Comparison of ENCODE assay signal across 14 cellular contexts in genomic region chr2:187934236-187934635, GRCh38.
"Had no signal": no experiment of that assay in that cellular context is flagged by ENCODE, and none has a peak within 500 bp of the region (broad histone marks: within the 10 kb centered on the region; RNA-seq: fewer than 3 reads in every experiment).

No MANE protein-coding gene starts in this region.

- H3K9me3 ChIP-seq: mucosa of descending colon, right atrium auricular region, testis had no signal

- H3K36me3 ChIP-seq: heart left ventricle, right atrium auricular region had no signal

- H3K4me3 ChIP-seq: dorsolateral prefrontal cortex, heart left ventricle, mucosa of descending colon, right atrium auricular region, testis had no signal

- ATAC-seq: esophagus mucosa; mucosa of descending colon; natural killer cell; stimulated activated naive B cell treated with anti-CD40 and anti-IgM and Interleukin-4, amounts not matched to agents 10 μg/mL and 1 μg/mL and 100 μg/mL, for 72 hours; stimulated activated naive CD8-positive, alpha-beta T cell treated with anti-CD3 and anti-CD28 coated beads, Interleukin-15, amount 100 ng/mL, for 72 hours had no signal

- H3K27me3 ChIP-seq: heart left ventricle, right atrium auricular region, testis had no signal

- H3K27ac ChIP-seq: dorsolateral prefrontal cortex, heart left ventricle, testis had no signal

- H3K4me1 ChIP-seq: right atrium auricular region, testis had no signal

- DNase-seq: dorsolateral prefrontal cortex; effector CD8-positive, alpha-beta T cell; heart left ventricle; hypothalamus; kidney glomerular epithelial cell; mucosa of descending colon; natural killer cell; stimulated activated CD4-positive, alpha-beta T cell treated with anti-CD3 and anti-CD28 coated beads, Interleukin-2, amount 100 ng/mL, for 24 hours; stimulated activated CD4-positive, alpha-beta T cell treated with anti-CD3 and anti-CD28 coated beads, Interleukin-4, amount 100 ng/mL, for 4 hours; stimulated activated naive B cell treated with anti-CD40 and anti-IgM and Interleukin-4, amounts not matched to agents 10 μg/mL and 1 μg/mL and 100 μg/mL, for 72 hours; stimulated activated naive CD8-positive, alpha-beta T cell treated with anti-CD3 and anti-CD28 coated beads, Interleukin-15, amount 100 ng/mL, for 72 hours; testis had no signal
